In the genomic region with DNA sequence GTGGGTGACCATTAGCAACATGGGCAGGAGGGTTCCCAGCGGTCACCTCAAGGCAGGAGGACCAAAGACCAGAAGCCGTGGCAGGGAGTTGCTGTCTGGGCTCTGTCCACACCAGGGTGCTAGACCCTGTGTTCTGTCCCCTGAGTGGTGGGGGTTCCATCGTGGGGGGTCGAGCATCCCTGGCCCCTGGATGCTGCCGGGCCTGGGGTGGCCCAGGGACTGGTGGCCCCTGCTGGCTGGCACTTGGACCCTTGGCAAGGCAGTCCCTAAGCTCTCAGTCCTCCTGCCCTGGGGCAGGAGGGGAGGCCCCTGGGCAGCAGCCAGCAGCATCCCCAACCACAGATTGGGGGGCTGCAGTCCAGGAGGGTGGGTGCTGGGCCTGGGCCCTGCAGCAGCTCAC, we compare ENCODE assay signal across 1 cellular context.
TF ChIP-seq lines count a peak whose summit lies in the region.

No MANE protein-coding gene starts in this region.

TF ChIP-seq in K562, 482 proteins besides CTCF, POLR2A, EP300 and RAD21:
- TF ChIP-seq MAFF (IDR thresholded peaks at IDR 0.05; ENCODE audit: low read length) (no peak), POLR2G (IDR thresholded peaks at IDR 0.05; ENCODE audit: low read depth, low read length) (peak; percentile 58; the same call in 1 of the 2 replicates)
